12 cellular contexts compared by ENCODE assay signal in the genomic region with DNA sequence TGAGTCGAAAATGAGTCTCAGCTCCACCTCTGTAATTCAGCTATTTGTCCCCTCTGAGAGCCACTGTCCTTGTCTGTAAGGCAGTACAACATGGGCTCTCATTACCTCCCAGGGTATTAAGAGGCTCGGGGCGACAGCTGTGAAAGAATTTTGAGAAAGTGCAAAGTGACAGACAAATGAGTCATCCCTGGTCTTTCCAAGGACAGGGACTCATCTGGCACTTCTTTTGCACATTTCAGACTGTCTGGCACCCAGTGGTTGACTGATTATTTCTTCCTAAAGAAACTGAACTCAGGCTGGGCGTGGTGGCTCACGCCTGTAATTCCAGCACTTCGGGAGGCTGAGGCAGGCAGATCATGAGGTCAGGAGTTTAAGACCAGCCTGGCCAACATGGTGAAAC.
A peak's percentile ranks its signal among the peaks of the same experiment; 100 is the strongest.
DNase-seq lines count a peak whose midpoint lies in the region; ATAC-seq, FAIRE-seq and TF ChIP-seq lines count a peak whose summit lies in the region.
"Had no signal": no experiment of that assay in that cellular context is flagged by ENCODE, and none has a peak within 500 bp of the region (broad histone marks: within the 10 kb centered on the region; RNA-seq: fewer than 3 reads in every experiment).

No MANE protein-coding gene starts in this region.

- TF ChIP-seq CTCF in left ventricle myocardium inferior (IDR thresholded peaks at IDR 0.05; ENCODE audit: borderline replicate concordance) (no peak), suprapubic skin (IDR thresholded peaks at IDR 0.05) (no peak)

- no peaks in the 10 kb centered on the region for H3K36me3 Mint-ChIP-seq in immature natural killer cell

- H3K27me3 ChIP-seq in left ventricle myocardium inferior (ENCODE audit: low read depth) = no peaks in the 10 kb centered on the region
- H3K27me3 ChIP-seq in suprapubic skin = no peaks in the 10 kb centered on the region

- no peak for TF ChIP-seq POLR2A in suprapubic skin (IDR thresholded peaks at IDR 0.05)
- no peak for TF ChIP-seq POLR2A in H54 (IDR thresholded peaks at IDR 0.05; ENCODE audit: low read depth, low read length)

- peaks cover 0 to 4% (median 0%) of the 10 kb centered on the region in 3 donors for H3K27me3 Mint-ChIP-seq in immature natural killer cell (ENCODE audit: low read depth in 3 of 3)

- no peak for ATAC-seq in Right ventricle myocardium superior (ENCODE audit: poor library complexity)
- ATAC-seq in esophagus mucosa = peak; percentile 53
- ATAC-seq in HG02973 (IDR thresholded peaks at IDR 0.05; ENCODE audit: unreplicated experiment) = no peak

- H3K4me3 ChIP-seq in left ventricle myocardium inferior = no peak overlapping the region
- no peak overlapping the region for H3K4me3 ChIP-seq in suprapubic skin

- H3K4me1 ChIP-seq in left ventricle myocardium inferior (peaks cover 98% of the 10 kb centered on the region), suprapubic skin (peaks cover 58% of the 10 kb centered on the region)

- no peaks in the 10 kb centered on the region for H3K9me3 Mint-ChIP-seq in immature natural killer cell

- TF ChIP-seq EP300 in suprapubic skin (IDR thresholded peaks at IDR 0.05) = no peak

- intact Hi-C loops in left ventricle myocardium inferior (cut with micrococcal nuclease) (no loop called here), Right ventricle myocardium superior (cut with DNase I) (no loop called here)

- H3K27ac Mint-ChIP-seq in immature natural killer cell = no peak overlapping the region

- H3K36me3 ChIP-seq in left ventricle myocardium inferior (no peaks in the 10 kb centered on the region), suprapubic skin (no peaks in the 10 kb centered on the region)

- H3K9me3 ChIP-seq in left ventricle myocardium inferior (replicated peaks) (no peaks in the 10 kb centered on the region), suprapubic skin (no peaks in the 10 kb centered on the region)

- no peak overlapping the region for H3K4me3 Mint-ChIP-seq in immature natural killer cell

- no peak for FAIRE-seq in H54 (lab: Jason Lieb, UNC)

- WGBS in suprapubic skin = 30% methylated on average over 6 of the region's 6 CpGs

- peaks cover 40 to 45% of the 10 kb centered on the region in 2 donors for H3K4me1 Mint-ChIP-seq in immature natural killer cell

- H3K27ac ChIP-seq in left ventricle myocardium inferior (replicated peaks) = peak overlapping the region; percentile 49
- peak overlapping the region; percentile 47 for H3K27ac ChIP-seq in suprapubic skin

- DNase-seq in left ventricle myocardium inferior (no peak), Right ventricle myocardium superior (no peak), NCI-H2171 treated with DMSO at 0.1 percent for 48 hours (lab: John Stamatoyannopoulos, UW) (peak; percentile 77), suprapubic skin (ENCODE audit: low spot score in 2 of 2) (no peak), H54 (ENCODE audit: insufficient read length, low spot score) (no peak), immature natural killer cell (no peak)
- DNase-seq: DMS79, MM.1S, retina, SHP77 had no signal
